ENCODE assay signal across 23 cellular contexts in genomic region chr1:5855196-5855897, GRCh38.
DNase-seq lines count a peak whose midpoint lies in the region; ATAC-seq, FAIRE-seq and TF ChIP-seq lines count a peak whose summit lies in the region.
"Had no signal": no experiment of that assay in that cellular context is flagged by ENCODE, and none has a peak within 500 bp of the region (broad histone marks: within the 10 kb centered on the region; RNA-seq: fewer than 3 reads in every experiment).

No MANE protein-coding gene starts in this region.

- DNase-seq in HepG2 (ENCODE audit: low spot score), result no peak
- no peak for DNase-seq in right lobe of liver
- no peak for DNase-seq in HCT116 (ENCODE audit: low read depth, low spot score)
- DNase-seq in K562 (ENCODE audit: extremely low read depth in 1 of 4, low spot score in 3 of 4), result no peak
- DNase-seq in dedifferentiated amniotic fluid mesenchymal stem cell (ENCODE audit: extremely low spot score), result no peak
- no peak for DNase-seq in stimulated activated naive CD4-positive, alpha-beta T cell (lab: John Stamatoyannopoulos, UW)
- DNase-seq: 8988T; ACHN; AML-193; BE2C; Caco-2; CD4-positive, CD25-positive, alpha-beta regulatory T cell; DMS79; EL; GDM1; GOT3; HCEC 1CT had no signal

- H3K4me3 ChIP-seq in HepG2 (replicated peaks in 1 of 3; ENCODE audit: insufficient read depth in 1 of 3, low read depth in 2 of 3, low read length in 3 of 3) (no peak overlapping the region), right lobe of liver (no peak overlapping the region), HCT116 (replicated peaks in 1 of 2; ENCODE audit: low read depth in 1 of 2, low read length in 2 of 2) (no peak overlapping the region), K562 (no peak overlapping the region)
- H3K4me3 ChIP-seq: A549, GM12878 had no signal

- H3K9ac ChIP-seq in HepG2 (ENCODE audit: insufficient read depth, low read depth, low read length), result no peak overlapping the region
- no peak overlapping the region for H3K9ac ChIP-seq in HCT116 (ENCODE audit: low read length)
- H3K9ac ChIP-seq in K562 (ENCODE audit: insufficient read depth in 1 of 2, low read depth in 2 of 2, low read length in 2 of 2), result no peak overlapping the region

- no peaks in the 10 kb centered on the region for H3K9me1 ChIP-seq in K562 (ENCODE audit: control insufficient read depth, insufficient read depth, low read length)

- H3K4me1 ChIP-seq in HepG2 (ENCODE audit: insufficient read depth, low read length), result no peaks in the 10 kb centered on the region
- no peaks in the 10 kb centered on the region for H3K4me1 ChIP-seq in right lobe of liver
- H3K4me1 ChIP-seq in HCT116 (ENCODE audit: control insufficient read depth in 1 of 2, insufficient read depth in 2 of 2, low read length in 2 of 2), result peaks cover 0 to 14% of the 10 kb centered on the region in 2 experiments; a peak in 2 of 4 replicates
- H3K4me1 ChIP-seq in K562 (replicated peaks in 1 of 2; ENCODE audit: control insufficient read depth in 2 of 2, insufficient read depth in 2 of 2, low read length in 2 of 2), result peaks cover 0 to 20% of the 10 kb centered on the region in 2 experiments; a peak in 1 of 5 replicates
- H3K4me1 ChIP-seq: A549, BE2C, Caco-2 had no signal

- in situ Hi-C loops in HepG2 (cut with HindIII; ENCODE audit: extremely low pct_ligation_motif_present, low pct_unique_long_range_greater_than_20kb) (no loop called here), K562 (cut with MboI) (no loop called here)

- FAIRE-seq in HepG2 (lab: Jason Lieb, UNC) (no peak), K562 (lab: Jason Lieb, UNC) (no peak)
- FAIRE-seq: A549, GM12878, H54 had no signal

- H3K79me2 ChIP-seq in HepG2 (ENCODE audit: insufficient read depth, low read length) (no peaks in the 10 kb centered on the region), HCT116 (ENCODE audit: insufficient read depth, low read length) (no peaks in the 10 kb centered on the region), K562 (ENCODE audit: control insufficient read depth, insufficient read depth, low read length) (no peaks in the 10 kb centered on the region)

- RAD21 ChIA-PET in HCT116 (lab: Charles Lee; ENCODE audit: low non-redundant PET in 1 of 2, low total read pairs in 2 of 2, uncharacterized antibody in 2 of 2, unreplicated experiment in 2 of 2), result no interaction called here

- H3K9me2 ChIP-seq in HCT116 (ENCODE audit: insufficient read depth), result no peaks in the 10 kb centered on the region

- TF ChIP-seq POLR2A in HepG2 (IDR thresholded peaks at IDR 0.05; ENCODE audit: insufficient read depth in 1 of 2, low read depth in 2 of 2, low read length in 2 of 2) (no peak), right lobe of liver (IDR thresholded peaks at IDR 0.05) (no peak), HCT116 (IDR thresholded peaks at IDR 0.05; ENCODE audit: borderline replicate concordance, extremely low read depth, insufficient read depth, insufficient read length) (no peak), K562 (conservative IDR thresholded peaks at IDR 0.05) (no peak)

- H3K4me2 ChIP-seq in HepG2 (ENCODE audit: low read depth, low read length) (no peak overlapping the region), HCT116 (ENCODE audit: low read length) (peak overlapping the region; percentile 49; the same call in 1 of the 2 replicates), K562 (ENCODE audit: insufficient read depth, low read length) (no peak overlapping the region)
- H3K4me2 ChIP-seq: A549 had no signal

- no peak for ATAC-seq in HepG2
- no peak for ATAC-seq in right lobe of liver
- ATAC-seq in HCT116, result 0 out of 2 replicates have a peak, but pooled peaks have one; percentile 8
- no peak for ATAC-seq in K562
- ATAC-seq in HG02938 (IDR thresholded peaks at IDR 0.05; ENCODE audit: unreplicated experiment), result no peak
- ATAC-seq: A549; CD8-positive, alpha-beta T cell; GM12878 had no signal

- TF ChIP-seq CTCF in HepG2 (CRISPR knock-in tag; IDR thresholded peaks at IDR 0.05) (no peak), right lobe of liver (IDR thresholded peaks at IDR 0.05) (no peak), HCT116 (IDR thresholded peaks at IDR 0.05 in 2 of 3, conservative IDR thresholded peaks at IDR 0.05 in 1 of 3; ENCODE audit: borderline replicate concordance in 1 of 3, insufficient read depth in 1 of 3, low read depth in 2 of 3, low read length in 2 of 3) (no peak), K562 (IDR thresholded peaks at IDR 0.05 in 2 of 3, conservative IDR thresholded peaks at IDR 0.05 in 1 of 3; ENCODE audit: insufficient read depth in 2 of 3, low read depth in 1 of 3, low read length in 3 of 3) (no peak)

- no peak overlapping the region for H2AFZ ChIP-seq in HepG2 (ENCODE audit: low read length)
- no peak overlapping the region for H2AFZ ChIP-seq in HCT116 (ENCODE audit: low read depth, low read length, poor library complexity, severe bottlenecking)
- no peak overlapping the region for H2AFZ ChIP-seq in K562 (ENCODE audit: low read depth, low read length)

- CTCF ChIA-PET in HepG2 (lab: Yijun Ruan, JAX; ENCODE audit: low intra/inter-chr PET ratio, low total read pairs), result no interaction called here
- CTCF ChIA-PET in HCT116 (lab: Charles Lee), result no interaction called here
- CTCF ChIA-PET in K562 (lab: Yijun Ruan, JAX; ENCODE audit: low intra/inter-chr PET ratio), result interaction anchor here (0.6 kb wide), 1 partner anchor 215 kb away, joined by 3 read pairs; no protein-coding TSS in a partner anchor

- H3K27me3 ChIP-seq in HepG2 (ENCODE audit: control insufficient read depth in 1 of 2, insufficient read depth in 2 of 2, low read length in 2 of 2), result peaks cover 0 to 10% of the 10 kb centered on the region in 2 experiments; a peak in 1 of 5 replicates
- no peaks in the 10 kb centered on the region for H3K27me3 ChIP-seq in right lobe of liver
- H3K27me3 ChIP-seq in HCT116 (ENCODE audit: insufficient read depth, low read length), result no peaks in the 10 kb centered on the region
- peaks cover 3 to 18% of the 10 kb centered on the region in 2 experiments; a peak in 2 of 5 replicates for H3K27me3 ChIP-seq in K562 (ENCODE audit: control insufficient read depth in 2 of 2, insufficient read depth in 2 of 2, low read length in 2 of 2)
- H3K27me3 ChIP-seq: BE2C had no signal

- no peaks in the 10 kb centered on the region for H4K20me1 ChIP-seq in HepG2 (ENCODE audit: insufficient read depth, low read length)
- H4K20me1 ChIP-seq in HCT116 (ENCODE audit: insufficient read depth), result no peaks in the 10 kb centered on the region
- H4K20me1 ChIP-seq in K562 (replicated peaks; ENCODE audit: control insufficient read depth, insufficient read depth, low read length), result no peaks in the 10 kb centered on the region; the same call in 1 of the 2 replicates

- H3K9me3 ChIP-seq in HepG2 (ENCODE audit: low read length) (no peaks in the 10 kb centered on the region), right lobe of liver (no peaks in the 10 kb centered on the region), HCT116 (ENCODE audit: control insufficient read depth in 1 of 2, insufficient read depth in 1 of 2, low read depth in 1 of 2, low read length in 2 of 2) (no peaks in the 10 kb centered on the region), K562 (replicated peaks; ENCODE audit: control insufficient read depth, insufficient read depth, low read depth, low read length) (peaks cover 3% of the 10 kb centered on the region; the same call in 1 of the 2 replicates)
- H3K9me3 ChIP-seq: A549, BE2C, Caco-2 had no signal

- intact Hi-C loops in HepG2 (cut with micrococcal nuclease; ENCODE audit: unreplicated experiment) (no loop called here), right lobe of liver (cut with DNase I) (no loop called here), HCT116 (cut with micrococcal nuclease) (no loop called here), K562 (cut with micrococcal nuclease) (no loop called here)

- BruUV-seq in HepG2 (replicated peaks; lab: Mats Ljungman, UMichigan), result no TSS peak
- BruUV-seq in HCT116 (replicated peaks; lab: Mats Ljungman, UMichigan), result no TSS peak
- no TSS peak for BruUV-seq in K562 (replicated peaks; lab: Mats Ljungman, UMichigan)

- no peak for TF ChIP-seq EP300 in HepG2 (IDR thresholded peaks at IDR 0.05; ENCODE audit: low read depth in 2 of 2, low read length in 2 of 2)
- TF ChIP-seq EP300 in HepG2 (CRISPR knock-in tag; IDR thresholded peaks at IDR 0.05; ENCODE audit: borderline replicate concordance), result no peak
- TF ChIP-seq EP300 in K562 (IDR thresholded peaks at IDR 0.05; ENCODE audit: low read length), result no peak

- POLR2A ChIA-PET in HepG2 (lab: Yijun Ruan, JAX) (no interaction called here), HCT116 (lab: Charles Lee) (no interaction called here), K562 (lab: Yijun Ruan, JAX) (interaction anchor here (0.5 to 1.0 kb wide), 5 partner anchors 11 to 104 kb away, joined by 3 to 4 read pairs (median 3); no protein-coding TSS in a partner anchor)

- TF ChIP-seq RAD21 in HepG2 (CRISPR knock-in tag; IDR thresholded peaks at IDR 0.05) (no peak), HCT116 (IDR thresholded peaks at IDR 0.05; ENCODE audit: low read depth) (no peak), K562 (CRISPR knock-in tag; conservative IDR thresholded peaks at IDR 0.05 in 1 of 2, IDR thresholded peaks at IDR 0.05 in 1 of 2) (no peak)

- 82% methylated on average over 9 of the region's 20 CpGs for WGBS in HepG2 (ENCODE audit: low lambda C conversion rate)
- 48% methylated on average over 3 of the region's 20 CpGs for WGBS in right lobe of liver (ENCODE audit: insufficient coverage, low coverage, low lambda C conversion rate, missing lambda C conversion rate)
- WGBS in K562 (ENCODE audit: insufficient coverage, low coverage, missing lambda C conversion rate), result 33% methylated on average over 20 of the region's 20 CpGs

- H3K36me3 ChIP-seq in HepG2 (replicated peaks in 1 of 2; ENCODE audit: control insufficient read depth in 1 of 2, insufficient read depth in 2 of 2, low read length in 2 of 2), result no peaks in the 10 kb centered on the region
- no peaks in the 10 kb centered on the region for H3K36me3 ChIP-seq in right lobe of liver
- no peaks in the 10 kb centered on the region; a peak in 1 of 4 replicates for H3K36me3 ChIP-seq in HCT116 (ENCODE audit: control insufficient read depth in 1 of 2, insufficient read depth in 2 of 2, low read length in 2 of 2)
- H3K36me3 ChIP-seq in K562 (ENCODE audit: control insufficient read depth, insufficient read depth, low read length), result no peaks in the 10 kb centered on the region
- H3K36me3 ChIP-seq: BE2C had no signal

- no peak overlapping the region for H3K27ac ChIP-seq in HepG2 (ENCODE audit: extremely low read length, insufficient read depth, low read length)
- no peak overlapping the region for H3K27ac ChIP-seq in right lobe of liver
- H3K27ac ChIP-seq in HCT116 (ENCODE audit: low read depth, low read length), result no peak overlapping the region
- no peak overlapping the region for H3K27ac ChIP-seq in K562 (ENCODE audit: extremely low read depth, low read depth, low read length)
- H3K27ac ChIP-seq: A549, C4-2B had no signal

TF ChIP-seq in HepG2, 621 proteins besides CTCF, POLR2A, EP300 and RAD21 (continues in another document):
- TF ChIP-seq ZNF768 (CRISPR knock-in tag; IDR thresholded peaks at IDR 0.05) (peak; percentile 44; the same call in 1 of the 2 replicates), TEAD2 (CRISPR knock-in tag; IDR thresholded peaks at IDR 0.05) (no peak)

TF ChIP-seq in K562, 482 proteins besides CTCF, POLR2A, EP300 and RAD21 (continues in another document):
- peak; percentile 51; the same call in 1 of the 2 replicates for TF ChIP-seq POLR2G (IDR thresholded peaks at IDR 0.05; ENCODE audit: low read depth, low read length)

Comparison
In these comparisons a context has a peak if more than half of its experiments do, and no peak if none do; other contexts are left out.
1. Of the 241 proteins assayed by ChIP-seq in both HepG2 and K562: peak only in HepG2: none; only in K562: POLR2G; in both: none; in neither: 240.